ENCODE assay signal across 9 cellular contexts in genomic region chr2:199911877-199912161, GRCh38. TPM values are rescaled to one million over a fixed set of nuclear protein-coding genes. Genes with fewer than 3 reads are reported as not detected.
DNase-seq lines count a peak whose midpoint lies in the region; ATAC-seq, FAIRE-seq and TF ChIP-seq lines count a peak whose summit lies in the region.
"Had no signal": no experiment of that assay in that cellular context is flagged by ENCODE, and none has a peak within 500 bp of the region (broad histone marks: within the 10 kb centered on the region; RNA-seq: fewer than 3 reads in every experiment).

No MANE protein-coding gene starts in this region.

- DNase-seq in H9 (no peak), right cardiac atrium (no peak), small intestine (peak; percentile 61), HPDE6-E6E7 (ENCODE audit: extremely low spot score) (no peak), AG20443 (ENCODE audit: low spot score) (no peak), DMS153 treated with DMSO at 0.1 percent for 48 hours (lab: John Stamatoyannopoulos, UW; ENCODE audit: unreplicated experiment) (no peak)
- DNase-seq in activated CD4-positive, alpha-beta memory T cell treated with anti-CD3 and anti-CD28 coated beads, Interleukin-2, amount 10 ng/mL, durations not matched to agents 7 days and 5 days = no peak
- DNase-seq: NCI-H187 treated with DMSO at 0.1 percent for 48 hours had no signal

- H3K27ac ChIP-seq in H9 (ENCODE audit: insufficient read length, low read depth, low read length) (no peak overlapping the region), right cardiac atrium (ENCODE audit: low read length) (peak overlapping the region; percentile 91), small intestine (ENCODE audit: low read depth in 1 of 2, low read length in 1 of 2) (peak overlapping the region; percentile 88 to 98)

- H3K27me3 ChIP-seq in H9 (ENCODE audit: insufficient read depth, low read length) (no peaks in the 10 kb centered on the region), right cardiac atrium (ENCODE audit: control insufficient read depth, insufficient read depth) (no peaks in the 10 kb centered on the region), small intestine (ENCODE audit: control insufficient read depth in 2 of 2, insufficient read depth in 2 of 2, low read length in 2 of 2) (no peaks in the 10 kb centered on the region)

- no peak overlapping the region for H2BK120ac ChIP-seq in H9 (ENCODE audit: low read depth, low read length, poor library complexity, severe bottlenecking)

- peaks cover 12% of the 10 kb centered on the region for H3K9me3 ChIP-seq in H9 (ENCODE audit: control insufficient read depth, low read depth, low read length)
- H3K9me3 ChIP-seq in right cardiac atrium (ENCODE audit: control insufficient read depth, low read length) = no peaks in the 10 kb centered on the region
- H3K9me3 ChIP-seq in small intestine (ENCODE audit: control insufficient read depth, low read depth) = no peaks in the 10 kb centered on the region

- H3K79me1 ChIP-seq in H9 (ENCODE audit: insufficient read depth, low read depth, low read length, poor library complexity, severe bottlenecking) = peaks cover 5% of the 10 kb centered on the region

- no peak overlapping the region for H2AK5ac ChIP-seq in H9 (ENCODE audit: insufficient read length, low read length)

- no peak overlapping the region for H3T11ph ChIP-seq in H9 (ENCODE audit: low read length)

- peaks cover 30 to 37% (median 33%) of the 10 kb centered on the region in 3 experiments for H3K36me3 Mint-ChIP-seq in H9 (ENCODE audit: insufficient read depth in 1 of 3, low read depth in 3 of 3)
- H3K36me3 Mint-ChIP-seq in activated CD4-positive, alpha-beta memory T cell treated with anti-CD3 and anti-CD28 coated beads, Interleukin-2, amount 10 ng/mL, durations not matched to agents 7 days and 5 days (ENCODE audit: low read depth) = peaks cover 31% of the 10 kb centered on the region

- whole genome bisulfite sequencing in H9 (ENCODE audit: extremely low coverage, insufficient read length, low lambda C conversion rate) = no CpG with 5 or more reads among the region's 13 CpGs
- under 1% methylated on average over 13 of the region's 13 CpGs for WGBS in right cardiac atrium
- 0 to 1% (median 0%) methylated on average over 13 of the region's 13 CpGs for WGBS in small intestine, 3 donors

- H4K91ac ChIP-seq in H9 (ENCODE audit: insufficient read length, low read depth, low read length) = no peak overlapping the region

- CTCF ChIA-PET in activated CD4-positive, alpha-beta memory T cell treated with anti-CD3 and anti-CD28 coated beads, Interleukin-2, amount 10 ng/mL, durations not matched to agents 7 days and 5 days (lab: Charles Lee) = interaction anchor here (0.8 to 1.0 kb wide), 4 partner anchors 20 to 172 kb away, joined by 3 read pairs; no protein-coding TSS in a partner anchor

- no peaks in the 10 kb centered on the region for H4K20me1 ChIP-seq in H9 (ENCODE audit: control insufficient read depth, insufficient read depth, insufficient read length)

- peak overlapping the region; percentile 97 to 98 for H3K4me3 Mint-ChIP-seq in H9
- peak overlapping the region; percentile 96 for H3K4me3 Mint-ChIP-seq in activated CD4-positive, alpha-beta memory T cell treated with anti-CD3 and anti-CD28 coated beads, Interleukin-2, amount 10 ng/mL, durations not matched to agents 7 days and 5 days

- H3K27ac Mint-ChIP-seq in H9 = peak overlapping the region; percentile 98 to 99 (median 98)
- peak overlapping the region; percentile 90 for H3K27ac Mint-ChIP-seq in activated CD4-positive, alpha-beta memory T cell treated with anti-CD3 and anti-CD28 coated beads, Interleukin-2, amount 10 ng/mL, durations not matched to agents 7 days and 5 days

- no peak overlapping the region for H3K4ac ChIP-seq in H9 (ENCODE audit: low read depth, low read length)

- H3K9me3 Mint-ChIP-seq in H9 = peaks cover 17 to 18% of the 10 kb centered on the region in 2 experiments
- H3K9me3 Mint-ChIP-seq in activated CD4-positive, alpha-beta memory T cell treated with anti-CD3 and anti-CD28 coated beads, Interleukin-2, amount 10 ng/mL, durations not matched to agents 7 days and 5 days = peaks cover 9% of the 10 kb centered on the region

- POLR2A ChIA-PET in activated CD4-positive, alpha-beta memory T cell treated with anti-CD3 and anti-CD28 coated beads, Interleukin-2, amount 10 ng/mL, durations not matched to agents 7 days and 5 days (lab: Charles Lee) = interaction anchor here (0.8 to 1.7 kb wide), 9 partner anchors 11 to 618 kb away, joined by 3 to 7 read pairs (median 3); partner anchors contain the start of genes MAIP1 and TYW5

- peak overlapping the region; percentile 95 for H3K14ac ChIP-seq in H9 (ENCODE audit: insufficient read depth, low read length)

- no peak overlapping the region for H4K8ac ChIP-seq in H9 (replicated peaks; ENCODE audit: insufficient read length, low read depth, low read length)

- no peak overlapping the region for H2BK20ac ChIP-seq in H9 (ENCODE audit: low read depth, low read length, poor library complexity, severe bottlenecking)

- peaks cover 17 to 27% of the 10 kb centered on the region in 2 experiments for H3K4me1 Mint-ChIP-seq in H9
- H3K4me1 Mint-ChIP-seq in activated CD4-positive, alpha-beta memory T cell treated with anti-CD3 and anti-CD28 coated beads, Interleukin-2, amount 10 ng/mL, durations not matched to agents 7 days and 5 days = peaks cover 33% of the 10 kb centered on the region

- H3K9ac ChIP-seq in H9 (ENCODE audit: extremely low read depth, insufficient read length, low read length) = peak overlapping the region; percentile 83

- H2BK5ac ChIP-seq in H9 (ENCODE audit: insufficient read length, low read length) = no peak overlapping the region

- peaks cover 0 to 5% of the 10 kb centered on the region in 2 donors for H3K36me3 ChIP-seq in small intestine (ENCODE audit: control insufficient read depth in 2 of 2, insufficient read depth in 2 of 2, low read length in 2 of 2)

- no peaks in the 10 kb centered on the region; the same call in 1 of the 2 replicates for H3K27me3 Mint-ChIP-seq in H9 (ENCODE audit: low read depth)
- H3K27me3 Mint-ChIP-seq in activated CD4-positive, alpha-beta memory T cell treated with anti-CD3 and anti-CD28 coated beads, Interleukin-2, amount 10 ng/mL, durations not matched to agents 7 days and 5 days = no peaks in the 10 kb centered on the region

- no peak for TF ChIP-seq CTCF in H9 (conservative IDR thresholded peaks at IDR 0.05)

- H4K5ac ChIP-seq in H9 (ENCODE audit: insufficient read length, low read depth, low read length) = no peak overlapping the region

- intact Hi-C loops in right cardiac atrium (cut with DNase I) = no loop called here

- ATAC-seq in right cardiac atrium = no peak
- no peak for ATAC-seq in GM18519 (IDR thresholded peaks at IDR 0.05; ENCODE audit: low FRiP score, unreplicated experiment)

- peaks cover 33% of the 10 kb centered on the region; the same call in 1 of the 2 replicates for H3K79me2 ChIP-seq in H9 (ENCODE audit: insufficient read depth, low read length)

- H3K4me2 ChIP-seq in H9 (ENCODE audit: insufficient read depth, insufficient read length, low read length) = peak overlapping the region; percentile 76

- no peak overlapping the region for H3K56ac ChIP-seq in H9 (ENCODE audit: insufficient read length, low read depth, low read length)

- H2BK15ac ChIP-seq in H9 (ENCODE audit: low read depth, low read length) = no peak overlapping the region

- no peak for FAIRE-seq in small intestine (lab: Jason Lieb, UNC)

- H3K4me3 ChIP-seq in right cardiac atrium (ENCODE audit: low read length) (peak overlapping the region; percentile 76), small intestine (ENCODE audit: low read depth in 1 of 2, low read length in 2 of 2) (peak overlapping the region; percentile 70 to 71)

- H3K4me1 ChIP-seq in H9 (ENCODE audit: insufficient read depth, low read length) (no peaks in the 10 kb centered on the region; the same call in 1 of the 2 replicates), right cardiac atrium (ENCODE audit: control insufficient read depth, insufficient read depth, low read length) (no peaks in the 10 kb centered on the region), small intestine (ENCODE audit: control insufficient read depth in 2 of 2, insufficient read depth in 1 of 2, low read depth in 1 of 2, low read length in 1 of 2) (no peaks in the 10 kb centered on the region)

- peaks cover 10% of the 10 kb centered on the region for H3K23me2 ChIP-seq in H9 (ENCODE audit: insufficient read length, low read depth, low read length, poor library complexity, severe bottlenecking)

- no peak overlapping the region for H2BK12ac ChIP-seq in H9 (ENCODE audit: insufficient read length, low read depth, low read length)

- no peak overlapping the region for H2AFZ ChIP-seq in H9 (ENCODE audit: low read length)

- H3K23ac ChIP-seq in H9 (ENCODE audit: insufficient read length, low read depth, low read length) = no peak overlapping the region

- peak overlapping the region; percentile 94 for H3K18ac ChIP-seq in H9 (ENCODE audit: insufficient read length, low read depth, low read length)

RNA-seq across cellular contexts. Expression of gene C2orf69, which starts 0.7 kb away (rescaled TPM):
- total RNA-seq in H9 (2021) (22.0 and 22.6 TPM in 2 replicates), right cardiac atrium (10 to 100 TPM in 2 of 4 donors, 1 to 10 TPM in 2; 9.3 to 12.5 (median 9.9) TPM)
- 10 to 100 TPM; 19.2 to 20.1 TPM for total RNA-seq in activated CD4-positive, alpha-beta memory T cell treated with anti-CD3 and anti-CD28 coated beads, Interleukin-2, amount 10 ng/mL, durations not matched to agents 7 days and 5 days
- polyA plus RNA-seq in right cardiac atrium (6.4 TPM), small intestine (1 to 10 TPM; 6.8 to 8.3 (median 7.7) TPM)

RNA-seq across cellular contexts. Expression of gene TYW5, which starts 43.5 kb away (rescaled TPM):
- 16.5 and 17.7 TPM in 2 replicates for total RNA-seq in H9 (2021)
- total RNA-seq in activated CD4-positive, alpha-beta memory T cell treated with anti-CD3 and anti-CD28 coated beads, Interleukin-2, amount 10 ng/mL, durations not matched to agents 7 days and 5 days = 10 to 100 TPM in 1 of 2 experiments, 1 to 10 TPM in 1; 9.9 to 11.2 TPM
- total RNA-seq in right cardiac atrium = 1 to 10 TPM; 2.7 to 3.5 (median 3.1) TPM
- polyA plus RNA-seq in right cardiac atrium = 1.7 TPM
- polyA plus RNA-seq in small intestine = 1 to 10 TPM; 2.4 to 4.0 (median 3.5) TPM

RNA-seq across cellular contexts. Expression of gene MAIP1, which starts 43.6 kb away (rescaled TPM):
- total RNA-seq in H9 (2021) = 28.6 and 32.3 TPM in 2 replicates
- 10 to 100 TPM; 17.9 to 19.5 TPM for total RNA-seq in activated CD4-positive, alpha-beta memory T cell treated with anti-CD3 and anti-CD28 coated beads, Interleukin-2, amount 10 ng/mL, durations not matched to agents 7 days and 5 days
- total RNA-seq in right cardiac atrium = 10 to 100 TPM; 15.7 to 20.6 (median 19.7) TPM
- 20.7 TPM for polyA plus RNA-seq in right cardiac atrium
- 10 to 100 TPM; 26.1 to 49.9 (median 28.4) TPM for polyA plus RNA-seq in small intestine
